Comparison of ENCODE assay signal across 1 cellular context in genomic region chr11:102320679-102321078, GRCh38.
TF ChIP-seq lines count a peak whose summit lies in the region.

No MANE protein-coding gene starts in this region.

TF ChIP-seq in GM12878, 131 proteins besides CTCF, POLR2A, EP300 and RAD21 (continued from another document):
- TF ChIP-seq SPI1 (IDR thresholded peaks at IDR 0.05; ENCODE audit: borderline replicate concordance, insufficient read depth, low read depth, low read length) (no peak), ATF7 (IDR thresholded peaks at IDR 0.05; ENCODE audit: low read depth) (no peak), NBN (IDR thresholded peaks at IDR 0.05) (no peak), FOXM1 (IDR thresholded peaks at IDR 0.05; ENCODE audit: low read depth, low read length) (no peak), BMI1 (IDR thresholded peaks at IDR 0.05; ENCODE audit: borderline replicate concordance) (no peak), KLF5 (IDR thresholded peaks at IDR 0.05; ENCODE audit: partially characterized antibody) (no peak), PAX5 (IDR thresholded peaks at IDR 0.05; ENCODE audit: borderline replicate concordance, low read depth, low read length) (no peak), USF2 (IDR thresholded peaks at IDR 0.05; ENCODE audit: borderline replicate concordance, low read depth, low read length) (no peak), RBBP5 (conservative IDR thresholded peaks at IDR 0.05) (no peak), PKNOX1 (IDR thresholded peaks at IDR 0.05) (no peak), POLR2AphosphoS5 (IDR thresholded peaks at IDR 0.05; ENCODE audit: low read length) (no peak), NR2F1 (conservative IDR thresholded peaks at IDR 0.05) (no peak)
- TF ChIP-seq, protein P1, sequence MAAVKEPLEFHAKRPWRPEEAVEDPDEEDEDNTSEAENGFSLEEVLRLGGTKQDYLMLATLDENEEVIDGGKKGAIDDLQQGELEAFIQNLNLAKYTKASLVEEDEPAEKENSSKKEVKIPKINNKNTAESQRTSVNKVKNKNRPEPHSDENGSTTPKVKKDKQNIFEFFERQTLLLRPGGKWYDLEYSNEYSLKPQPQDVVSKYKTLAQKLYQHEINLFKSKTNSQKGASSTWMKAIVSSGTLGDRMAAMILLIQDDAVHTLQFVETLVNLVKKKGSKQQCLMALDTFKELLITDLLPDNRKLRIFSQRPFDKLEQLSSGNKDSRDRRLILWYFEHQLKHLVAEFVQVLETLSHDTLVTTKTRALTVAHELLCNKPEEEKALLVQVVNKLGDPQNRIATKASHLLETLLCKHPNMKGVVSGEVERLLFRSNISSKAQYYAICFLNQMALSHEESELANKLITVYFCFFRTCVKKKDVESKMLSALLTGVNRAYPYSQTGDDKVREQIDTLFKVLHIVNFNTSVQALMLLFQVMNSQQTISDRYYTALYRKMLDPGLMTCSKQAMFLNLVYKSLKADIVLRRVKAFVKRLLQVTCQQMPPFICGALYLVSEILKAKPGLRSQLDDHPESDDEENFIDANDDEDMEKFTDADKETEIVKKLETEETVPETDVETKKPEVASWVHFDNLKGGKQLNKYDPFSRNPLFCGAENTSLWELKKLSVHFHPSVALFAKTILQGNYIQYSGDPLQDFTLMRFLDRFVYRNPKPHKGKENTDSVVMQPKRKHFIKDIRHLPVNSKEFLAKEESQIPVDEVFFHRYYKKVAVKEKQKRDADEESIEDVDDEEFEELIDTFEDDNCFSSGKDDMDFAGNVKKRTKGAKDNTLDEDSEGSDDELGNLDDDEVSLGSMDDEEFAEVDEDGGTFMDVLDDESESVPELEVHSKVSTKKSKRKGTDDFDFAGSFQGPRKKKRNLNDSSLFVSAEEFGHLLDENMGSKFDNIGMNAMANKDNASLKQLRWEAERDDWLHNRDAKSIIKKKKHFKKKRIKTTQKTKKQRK (IDR thresholded peaks at IDR 0.05; ENCODE audit: low read depth, low read length): no peak
- TF ChIP-seq, protein P2, sequence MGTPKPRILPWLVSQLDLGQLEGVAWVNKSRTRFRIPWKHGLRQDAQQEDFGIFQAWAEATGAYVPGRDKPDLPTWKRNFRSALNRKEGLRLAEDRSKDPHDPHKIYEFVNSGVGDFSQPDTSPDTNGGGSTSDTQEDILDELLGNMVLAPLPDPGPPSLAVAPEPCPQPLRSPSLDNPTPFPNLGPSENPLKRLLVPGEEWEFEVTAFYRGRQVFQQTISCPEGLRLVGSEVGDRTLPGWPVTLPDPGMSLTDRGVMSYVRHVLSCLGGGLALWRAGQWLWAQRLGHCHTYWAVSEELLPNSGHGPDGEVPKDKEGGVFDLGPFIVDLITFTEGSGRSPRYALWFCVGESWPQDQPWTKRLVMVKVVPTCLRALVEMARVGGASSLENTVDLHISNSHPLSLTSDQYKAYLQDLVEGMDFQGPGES (IDR thresholded peaks at IDR 0.05): no peak
